2 cellular contexts compared by ENCODE assay signal in the genomic region with DNA sequence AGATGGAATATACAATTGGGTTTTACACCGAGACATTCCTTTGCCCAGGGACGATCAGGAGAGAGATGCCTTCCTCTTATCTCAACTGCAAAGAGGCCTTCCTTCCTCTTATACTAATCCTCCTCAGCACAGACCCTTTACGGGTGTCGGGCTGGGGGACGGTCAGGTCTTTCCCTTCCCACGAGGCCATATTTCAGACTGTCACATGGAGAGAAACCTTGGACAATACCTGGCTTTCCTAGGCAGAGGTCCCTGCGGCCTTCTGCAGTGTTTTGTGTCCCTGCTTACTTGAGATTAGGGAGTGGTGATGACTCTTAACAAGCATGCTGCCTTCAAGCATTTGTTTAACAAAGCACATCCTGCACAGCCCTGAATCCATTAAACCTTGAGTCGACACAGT. TPM values are rescaled to one million over a fixed set of nuclear protein-coding genes. Genes with fewer than 3 reads are reported as not detected.
"Had no signal": no experiment of that assay in that cellular context is flagged by ENCODE, and none has a peak within 500 bp of the region (broad histone marks: within the 10 kb centered on the region; RNA-seq: fewer than 3 reads in every experiment).

No MANE protein-coding gene starts in this region.

RNA-seq across cellular contexts. Expression of a gene that starts 5.3 kb away (rescaled TPM):
- total RNA-seq: G401, GM12878 had no signal
- polyA plus RNA-seq: GM12878 had no signal
